In the genomic region with DNA sequence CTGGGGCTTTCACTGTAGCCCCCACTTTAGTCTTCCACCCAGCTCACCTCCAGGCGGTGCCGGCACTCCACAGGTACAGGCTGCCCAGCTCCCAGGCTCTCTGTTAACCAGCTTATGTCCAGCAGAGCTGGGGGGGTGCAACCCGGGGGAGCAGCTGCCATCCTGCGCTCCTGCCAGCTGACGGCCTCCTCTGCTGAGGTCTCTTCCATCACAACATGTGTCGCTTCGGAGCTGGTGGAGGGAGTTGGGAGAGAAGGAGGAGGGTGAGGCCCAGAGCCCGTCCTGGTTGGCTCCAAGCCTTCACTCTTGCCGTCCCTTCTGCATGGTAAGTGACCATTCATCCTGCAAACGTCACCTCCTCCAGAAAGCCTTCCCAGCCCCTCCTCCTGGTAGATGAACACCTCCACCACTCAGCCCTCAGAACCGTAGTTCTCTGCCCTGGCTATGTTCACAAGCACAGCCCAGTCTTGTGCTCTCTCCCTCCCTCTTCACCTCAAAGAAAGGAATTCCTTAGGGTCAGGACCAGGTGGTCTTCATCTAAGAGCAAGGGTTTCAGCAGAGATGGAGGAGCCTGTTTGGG, we compare ENCODE assay signal across 9 cellular contexts. TPM values are rescaled to one million over a fixed set of nuclear protein-coding genes. Genes with fewer than 3 reads are reported as not detected.
DNase-seq lines count a peak whose midpoint lies in the region; ATAC-seq and TF ChIP-seq lines count a peak whose summit lies in the region.
"Had no signal": no experiment of that assay in that cellular context is flagged by ENCODE, and none has a peak within 500 bp of the region (broad histone marks: within the 10 kb centered on the region; RNA-seq: fewer than 3 reads in every experiment).

No MANE protein-coding gene starts in this region.

- no peak overlapping the region for H4K5ac ChIP-seq in IMR-90 (ENCODE audit: low read depth, low read length)

- POLR2A ChIA-PET in AG04449 (lab: Yijun Ruan, JAX): interaction anchor here (1.5 to 1.7 kb wide), 2 partner anchors 14 to 22 kb away, joined by 3 to 5 read pairs; no protein-coding TSS in a partner anchor
- POLR2A ChIA-PET in IMR-90 (lab: Charles Lee; ENCODE audit: unreplicated experiment): no interaction called here

- H3K27ac ChIP-seq in IMR-90 (ENCODE audit: insufficient read depth, low read length) (no peak overlapping the region), muscle layer of duodenum (ENCODE audit: low read length) (no peak overlapping the region)

- intact Hi-C loops in IMR-90 (cut with micrococcal nuclease): no loop called here

- H3K27me3 Mint-ChIP-seq in brain: peaks cover 15% of the 10 kb centered on the region

- H3K9ac ChIP-seq in IMR-90 (ENCODE audit: low read depth, low read length): no peak overlapping the region

- no peak overlapping the region for H3K56ac ChIP-seq in IMR-90 (ENCODE audit: extremely low read depth, insufficient read depth, low read length)

- H3K9me3 ChIP-seq in IMR-90 (ENCODE audit: control insufficient read depth, insufficient read depth, low read length) (no peaks in the 10 kb centered on the region), muscle layer of duodenum (ENCODE audit: control insufficient read depth in 1 of 2, low read length in 2 of 2) (no peaks in the 10 kb centered on the region)

- TF ChIP-seq CTCF in AG04449 (IDR thresholded peaks at IDR 0.05; ENCODE audit: insufficient read depth, low read length, missing control alignments) (no peak), IMR-90 (conservative IDR thresholded peaks at IDR 0.05; ENCODE audit: low read depth, low read length) (no peak), brain (conservative IDR thresholded peaks at IDR 0.05) (no peak)

- CTCF ChIA-PET in AG04449 (lab: Yijun Ruan, JAX): interaction anchor here (0.8 to 2.2 kb wide), 10 partner anchors 8 to 130 kb away, joined by 3 to 12 read pairs (median 4); partner anchors contain the start of gene YKT6
- CTCF ChIA-PET in IMR-90 (lab: Yijun Ruan, JAX): no interaction called here

- H3K27me3 ChIP-seq in IMR-90 (ENCODE audit: control insufficient read depth, insufficient read depth, low read length) (no peaks in the 10 kb centered on the region), muscle layer of duodenum (ENCODE audit: low read depth, low read length) (no peaks in the 10 kb centered on the region)

- H3K9me3 Mint-ChIP-seq in brain: no peaks in the 10 kb centered on the region

- H3K4me1 Mint-ChIP-seq in brain: peaks cover 22% of the 10 kb centered on the region

- no peaks in the 10 kb centered on the region; the same call in 1 of the 2 replicates for H4K20me1 ChIP-seq in IMR-90 (ENCODE audit: insufficient read depth, low read length)

- H3K4me1 ChIP-seq in IMR-90 (ENCODE audit: control insufficient read depth, insufficient read depth, low read length) (peaks cover 15% of the 10 kb centered on the region), muscle layer of duodenum (ENCODE audit: control insufficient read depth in 1 of 2, insufficient read depth in 2 of 2, low read length in 2 of 2) (peaks cover 0 to 13% of the 10 kb centered on the region in 2 donors)

- H2AK5ac ChIP-seq in IMR-90 (ENCODE audit: low read depth, low read length): peak overlapping the region; percentile 51; the same call in 1 of the 2 replicates

- H3K79me1 ChIP-seq in IMR-90 (ENCODE audit: low read depth in 1 of 2, low read length in 2 of 2): peaks cover 7 to 38% of the 10 kb centered on the region in 2 experiments; a peak in 3 of 4 replicates

- peaks cover 7% of the 10 kb centered on the region for H3K36me3 Mint-ChIP-seq in brain

- H3K4ac ChIP-seq in IMR-90 (ENCODE audit: low read depth, low read length): no peak overlapping the region; the same call in 1 of the 2 replicates

- H3K4me2 ChIP-seq in IMR-90 (ENCODE audit: low read depth, low read length): peak overlapping the region; percentile 36; the same call in 1 of the 2 replicates

- peak overlapping the region; percentile 59 for H2AK9ac ChIP-seq in IMR-90 (replicated peaks; ENCODE audit: low read depth, low read length, poor library complexity)

- TF ChIP-seq RAD21 in IMR-90 (IDR thresholded peaks at IDR 0.05; ENCODE audit: low read length): no peak

- H3K4me3 ChIP-seq in AG04449 (ENCODE audit: low read depth, low read length): peak overlapping the region; percentile 8; the same call in 1 of the 2 replicates
- no peak overlapping the region for H3K4me3 ChIP-seq in IMR-90 (ENCODE audit: insufficient read depth, low read depth, low read length)
- peak overlapping the region; percentile 71 to 79 for H3K4me3 ChIP-seq in muscle layer of duodenum (ENCODE audit: low read depth in 1 of 2, low read length in 2 of 2)

- no TSS peak for BruUV-seq in IMR-90 (replicated peaks; lab: Mats Ljungman, UMichigan)

- ATAC-seq in IMR-90 (ENCODE audit: low read depth): no peak

- in situ Hi-C loops in IMR-90 (cut with MboI; ENCODE audit: low sequenced_read_pairs): no loop called here

- peak overlapping the region in 1 of 2 experiments; percentile 28; a peak in 1 of 4 replicates for H4K8ac ChIP-seq in IMR-90 (ENCODE audit: low read depth in 2 of 2, low read length in 2 of 2)

- WGBS in IMR-90 (ENCODE audit: extremely low coverage in 2 of 2, insufficient read length in 1 of 2), 2 experiments: 83% methylated on average over 1 of the region's 11 CpGs; no CpG with 5 or more reads in 1 of the 2 experiments

- no peak overlapping the region for H2AFZ ChIP-seq in IMR-90 (replicated peaks; ENCODE audit: low read length, poor library complexity)

- DNase-seq in AG04449 (ENCODE audit: low read depth, low spot score) (no peak), IMR-90 (no peak), NCI-H2227 (lab: John Stamatoyannopoulos, UW; ENCODE audit: unreplicated experiment) (no peak), NOMO-1 (lab: John Stamatoyannopoulos, UW; ENCODE audit: unreplicated experiment in 2 of 2) (no peak), HuH-7 (ENCODE audit: low spot score) (no peak), NCI-H1417 treated with DMSO at 0.1 percent for 48 hours (lab: John Stamatoyannopoulos, UW) (no peak)

- peak overlapping the region; percentile 89 to 92 (median 90) for H3K4me3 Mint-ChIP-seq in brain

- no peak overlapping the region for H2BK15ac ChIP-seq in IMR-90 (ENCODE audit: low read depth, low read length)

- H3K14ac ChIP-seq in IMR-90 (replicated peaks; ENCODE audit: low read depth, low read length): no peak overlapping the region

- H2BK20ac ChIP-seq in IMR-90 (ENCODE audit: low read depth, low read length): no peak overlapping the region

- 0 out of 2 replicates have a peak overlapping the region, but pooled peaks have one; percentile 17 for H3K23ac ChIP-seq in IMR-90 (ENCODE audit: low read depth, low read length)

- TF ChIP-seq POLR2A in IMR-90 (IDR thresholded peaks at IDR 0.05; ENCODE audit: low read depth, low read length): no peak

- peak overlapping the region; percentile 19 to 63 (median 53) for H3K27ac Mint-ChIP-seq in brain

- no peak overlapping the region for H3K18ac ChIP-seq in IMR-90 (ENCODE audit: low read depth, low read length)

- no peak overlapping the region for H4K91ac ChIP-seq in IMR-90 (ENCODE audit: insufficient read depth, low read depth, low read length)

- no peak overlapping the region for H2BK5ac ChIP-seq in IMR-90 (ENCODE audit: low read depth, low read length, poor library complexity, severe bottlenecking)

- peaks cover 39% of the 10 kb centered on the region for H3K36me3 ChIP-seq in IMR-90 (ENCODE audit: control insufficient read depth, insufficient read depth, low read length)
- H3K36me3 ChIP-seq in muscle layer of duodenum (ENCODE audit: control insufficient read depth in 1 of 2, insufficient read depth in 2 of 2, low read length in 2 of 2): peaks cover 35 to 43% of the 10 kb centered on the region in 2 donors

- dilution Hi-C loops in IMR-90 (cut with HindIII; ENCODE audit: low sequenced_read_pairs, unreplicated experiment): no loop called here

- H3K9me1 ChIP-seq in IMR-90 (ENCODE audit: insufficient read depth, low read length): peaks cover 21% of the 10 kb centered on the region

- H2BK120ac ChIP-seq in IMR-90 (ENCODE audit: low read depth, low read length): no peak overlapping the region

TF ChIP-seq in IMR-90, 13 proteins besides CTCF, POLR2A, EP300 and RAD21:
- TF ChIP-seq MXI1 (IDR thresholded peaks at IDR 0.05; ENCODE audit: borderline replicate concordance, low read depth, low read length) (no peak), SMC3 (IDR thresholded peaks at IDR 0.05; ENCODE audit: low read depth, low read length) (no peak), CHD1 (IDR thresholded peaks at IDR 0.05; ENCODE audit: low read depth, low read length) (no peak), MAZ (IDR thresholded peaks at IDR 0.05; ENCODE audit: borderline replicate concordance, low read depth, low read length) (no peak)

RNA-seq across cellular contexts. Expression of gene POLM, which starts 1.6 kb away (rescaled TPM):
- 3.0 and 3.1 TPM in 2 replicates for total RNA-seq in IMR-90 (2012; rRNA removed)
- 9.1 and 9.4 TPM in 2 replicates for polyA plus RNA-seq in IMR-90 (2012; rRNA removed)
- polyA plus RNA-seq in IMR-90 (2012; cell fraction: cytosol; rRNA removed): 4.4 and 4.7 TPM in 2 replicates
- 42.2 and 74.4 TPM in 2 replicates for polyA plus RNA-seq in IMR-90 (2012; cell fraction: nucleus; rRNA removed; ENCODE audit: low replicate concordance)
- 9.1 TPM for polyA plus RNA-seq in brain (ENCODE audit: insufficient read depth, low read depth, low replicate concordance)

RNA-seq across cellular contexts. Expression of gene PGAM2, which starts 15.4 kb away (rescaled TPM):
- total RNA-seq in IMR-90 (2012; rRNA removed): not detected in 2 replicates
- polyA plus RNA-seq in IMR-90 (2012; rRNA removed): 0.27 TPM in 1 of 2 replicates, not detected in the other
- 0.13 and 0.15 TPM in 2 replicates for polyA plus RNA-seq in IMR-90 (2012; cell fraction: cytosol; rRNA removed)
- polyA plus RNA-seq in IMR-90 (2012; cell fraction: nucleus; rRNA removed; ENCODE audit: low replicate concordance): 0.17 TPM in 1 of 2 replicates, not detected in the other
- polyA plus RNA-seq in brain (ENCODE audit: insufficient read depth, low read depth, low replicate concordance): 141 TPM
- total RNA-seq: Daoy had no signal

RNA-seq across cellular contexts. Expression of gene AEBP1, which starts 23.4 kb away (rescaled TPM):
- total RNA-seq in IMR-90 (2012; rRNA removed): 1.1 and 1.4 TPM in 2 replicates
- polyA plus RNA-seq in IMR-90 (2012; rRNA removed): 5.5 and 5.7 TPM in 2 replicates
- polyA plus RNA-seq in IMR-90 (2012; cell fraction: cytosol; rRNA removed): 5.5 and 7.4 TPM in 2 replicates
- polyA plus RNA-seq in IMR-90 (2012; cell fraction: nucleus; rRNA removed; ENCODE audit: low replicate concordance): 21.5 and 34.8 TPM in 2 replicates
- 35.2 TPM for polyA plus RNA-seq in brain (ENCODE audit: insufficient read depth, low read depth, low replicate concordance)
- total RNA-seq: Daoy had no signal

RNA-seq across cellular contexts. Expression of gene DBNL, which starts 36.3 kb away (rescaled TPM):
- total RNA-seq in IMR-90 (2012; rRNA removed): 166 and 179 TPM in 2 replicates
- polyA plus RNA-seq in IMR-90 (2012; rRNA removed) (137 and 157 TPM in 2 replicates), brain (ENCODE audit: insufficient read depth, low read depth, low replicate concordance) (115 TPM)
- polyA plus RNA-seq in IMR-90 (2012; cell fraction: cytosol; rRNA removed): 104 and 186 TPM in 2 replicates
- polyA plus RNA-seq in IMR-90 (2012; cell fraction: nucleus; rRNA removed; ENCODE audit: low replicate concordance): 113 and 184 TPM in 2 replicates

RNA-seq across cellular contexts. Expression of gene POLD2, which starts 42.6 kb away (rescaled TPM):
- total RNA-seq in IMR-90 (2012; rRNA removed): 136 and 163 TPM in 2 replicates
- polyA plus RNA-seq in IMR-90 (2012; rRNA removed) (142 and 165 TPM in 2 replicates), brain (ENCODE audit: insufficient read depth, low read depth, low replicate concordance) (162 TPM)
- 137 and 138 TPM in 2 replicates for polyA plus RNA-seq in IMR-90 (2012; cell fraction: cytosol; rRNA removed)
- 99.1 and 163 TPM in 2 replicates for polyA plus RNA-seq in IMR-90 (2012; cell fraction: nucleus; rRNA removed; ENCODE audit: low replicate concordance)

Comparison
In these comparisons a context has a peak if more than half of its experiments do, and no peak if none do; other contexts are left out.
1. RNA of gene PGAM2, which starts 15.4 kb away (polyA plus RNA-seq): 141 TPM in brain (single experiment); 0.13 to 0.27 TPM in IMR-90; every median in the first group is over 100 times any median in the second.